Comparison of ENCODE assay signal across 34 cellular contexts in genomic region chr13:54805743-54806142, GRCh38.
"Had no signal": no experiment of that assay in that cellular context is flagged by ENCODE, and none has a peak within 500 bp of the region (broad histone marks: within the 10 kb centered on the region; RNA-seq: fewer than 3 reads in every experiment).

No MANE protein-coding gene starts in this region.

- H3K27me3 ChIP-seq: adrenal gland, ascending aorta, body of pancreas, brain microvascular endothelial cell, breast epithelium, cardiac muscle cell had no signal

- ATAC-seq: activated naive CD4-positive, alpha-beta T cell treated with anti-CD3 and anti-CD28 coated beads, Interleukin-2, amount 50 U/mL, for 72 hours; activated naive CD8-positive, alpha-beta T cell treated with anti-CD3 and anti-CD28 coated beads, Interleukin-2, amount 50 U/mL, for 24 hours; activated T-cell treated with anti-CD3 and anti-CD28 coated beads, Interleukin-2, amount 50 U/mL, for 4 hours; activated T-cell treated with anti-CD3 and anti-CD28 coated beads, Interleukin-2, amount 50 U/mL, for 72 hours; activated T-helper 17 cell treated with anti-CD3 and anti-CD28 coated beads, Interleukin-2, amount 50 U/mL, for 72 hours; body of pancreas had no signal

- FAIRE-seq: astrocyte, bronchial epithelial cell had no signal

- H3K9me3 ChIP-seq: adrenal gland, ascending aorta, body of pancreas, breast epithelium had no signal

- H3K27ac ChIP-seq: adrenal gland, ascending aorta, body of pancreas, brain microvascular endothelial cell, breast epithelium, cardiac muscle cell had no signal

- DNase-seq: activated effector memory CD4-positive, alpha-beta T cell treated with anti-CD3 and anti-CD28 coated beads, Interleukin-2, amount 50 U/mL, for 16 hours; activated effector memory CD4-positive, alpha-beta T cell treated with Interleukin-2 at 50 U/mL for 16 hours; activated gamma-delta T cell; activated gamma-delta T cell treated with Interleukin-2 at 50 U/mL for 16 hours; activated naive CD4-positive, alpha-beta T cell; activated naive CD4-positive, alpha-beta T cell treated with anti-CD3 and anti-CD28 coated beads for 36 hours; activated naive CD4-positive, alpha-beta T cell treated with anti-CD3 and anti-CD28 coated beads, Interleukin-2, amount 10 ng/mL, durations not matched to agents 7 days and 5 days; activated naive CD4-positive, alpha-beta T cell treated with anti-CD3 and anti-CD28 coated beads, Interleukin-2, amount 50 U/mL, for 16 hours; activated naive CD4-positive, alpha-beta T cell treated with Interleukin-2 at 50 U/mL for 16 hours; activated naive CD8-positive, alpha-beta T cell treated with anti-CD3 and anti-CD28 coated beads for 36 hours; activated naive CD8-positive, alpha-beta T cell treated with anti-CD3 and anti-CD28 coated beads, Interleukin-2, amount 10 ng/mL, durations not matched to agents 7 days and 5 days; activated naive CD8-positive, alpha-beta T cell treated with anti-CD3 and anti-CD28 coated beads, Interleukin-2, amount 50 U/mL, for 24 hours; activated T-cell treated with anti-CD3 and anti-CD28 coated beads, Interleukin-2, amount 50 U/mL, for 1 hour; activated T-cell treated with anti-CD3 and anti-CD28 coated beads, Interleukin-2, amount 50 U/mL, for 24 hours; activated T-cell treated with anti-CD3 and anti-CD28 coated beads, Interleukin-2, amount 50 U/mL, for 4 hours; activated T-cell treated with anti-CD3 and anti-CD28 coated beads, Interleukin-2, amount 50 U/mL, for 48 hours; activated T-cell treated with anti-CD3 and anti-CD28 coated beads, Interleukin-2, amount 50 U/mL, for 72 hours; adrenal gland; amniotic stem cell; amygdala; anterior cingulate cortex; aorta; body of pancreas; brain microvascular endothelial cell; caudate nucleus; central memory CD4-positive, alpha-beta T cell; cerebellar nuclear complex had no signal

- H3K36me3 ChIP-seq: adrenal gland, ascending aorta, brain microvascular endothelial cell, breast epithelium, cardiac muscle cell had no signal

- H3K4me3 ChIP-seq: adrenal gland, ascending aorta, body of pancreas, breast epithelium, cardiac muscle cell had no signal

- H3K4me1 ChIP-seq: adrenal gland, ascending aorta, body of pancreas, breast epithelium had no signal
